Comparison of ENCODE assay signal across 16 cellular contexts in the genomic region with DNA sequence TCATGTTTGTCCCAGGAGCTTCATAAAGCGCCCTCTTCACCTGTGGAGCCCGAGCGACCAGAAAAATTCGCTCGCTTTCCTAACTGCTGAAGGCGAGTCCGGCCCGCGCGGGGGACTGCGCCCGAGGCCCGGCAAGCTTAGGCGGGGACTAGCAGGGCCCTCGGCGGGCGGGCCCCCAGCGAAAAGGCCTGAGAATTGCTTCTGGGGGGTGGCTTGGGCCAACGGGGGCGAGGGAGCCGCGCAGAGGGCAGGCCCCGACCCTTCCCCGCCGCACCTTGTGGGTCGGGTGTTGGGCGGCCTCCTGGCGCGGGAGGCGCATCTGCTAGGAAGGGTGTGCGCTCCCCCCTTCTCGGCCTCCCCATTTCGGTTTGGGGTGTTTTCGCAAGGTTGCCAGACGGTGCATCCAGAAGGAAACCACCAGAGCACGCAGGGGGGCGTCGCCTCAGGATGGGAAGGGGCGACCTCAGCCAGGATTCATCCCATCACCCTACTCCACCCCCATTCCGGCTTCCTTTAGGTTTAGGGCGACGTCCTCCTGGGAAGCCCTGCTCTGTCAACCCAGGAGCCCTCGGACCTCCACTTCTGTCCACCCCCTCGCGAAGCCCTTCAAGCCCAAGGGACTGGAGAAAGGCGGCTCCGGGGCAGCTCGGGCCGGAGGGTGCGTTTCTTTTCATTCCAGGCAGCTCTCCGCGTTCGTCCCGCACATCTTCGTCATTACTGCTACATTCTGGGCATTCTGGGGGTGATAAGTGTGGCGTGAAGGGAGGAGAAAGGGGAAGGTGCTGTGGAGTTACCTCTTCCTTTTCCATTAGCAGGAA. TPM values are rescaled to one million over a fixed set of nuclear protein-coding genes. Genes with fewer than 3 reads are reported as not detected.
DNase-seq lines count a peak whose midpoint lies in the region; ATAC-seq and TF ChIP-seq lines count a peak whose summit lies in the region.
"Had no signal": no experiment of that assay in that cellular context is flagged by ENCODE, and none has a peak within 500 bp of the region (broad histone marks: within the 10 kb centered on the region; RNA-seq: fewer than 3 reads in every experiment).

No MANE protein-coding gene starts in this region.

- peak; percentile 9 for ATAC-seq in activated CD8-positive, alpha-beta T cell treated with anti-CD3 and anti-CD28 coated beads for 36 hours
- no peak for ATAC-seq in stimulated activated effector memory CD8-positive, alpha-beta T cell treated with anti-CD3 and anti-CD28 coated beads, Interleukin-12 subunit alpha, Interleukin-12 subunit beta, amount 100 ng/mL, for 72 hours
- ATAC-seq in HG03432 (IDR thresholded peaks at IDR 0.05; ENCODE audit: unreplicated experiment), result no peak
- ATAC-seq: psoas muscle had no signal

- H3K9me3 Mint-ChIP-seq in activated naive CD4-positive, alpha-beta T cell treated with anti-CD3 and anti-CD28 coated beads, Interleukin-2, amount 10 ng/mL, durations not matched to agents 7 days and 5 days, result no peaks in the 10 kb centered on the region
- H3K9me3 Mint-ChIP-seq in activated CD8-positive, alpha-beta T cell treated with anti-CD3 and anti-CD28 coated beads for 36 hours, result no peaks in the 10 kb centered on the region
- H3K9me3 Mint-ChIP-seq in stimulated activated effector memory CD8-positive, alpha-beta T cell treated with anti-CD3 and anti-CD28 coated beads, Interleukin-12 subunit alpha, Interleukin-12 subunit beta, amount 100 ng/mL, for 72 hours, result no peaks in the 10 kb centered on the region

- no peaks in the 10 kb centered on the region for H3K9me3 ChIP-seq in iPS-15b (ENCODE audit: control insufficient read depth, insufficient read depth, low read length)
- H3K9me3 ChIP-seq: psoas muscle had no signal

- CTCF ChIA-PET in activated naive CD4-positive, alpha-beta T cell treated with anti-CD3 and anti-CD28 coated beads, Interleukin-2, amount 10 ng/mL, durations not matched to agents 7 days and 5 days (lab: Charles Lee), result interaction anchor here (0.7 to 1.3 kb wide), 6 partner anchors 19 to 944 kb away, joined by 3 to 5 read pairs (median 4); no protein-coding TSS in a partner anchor
- CTCF ChIA-PET in activated CD8-positive, alpha-beta T cell treated with anti-CD3 and anti-CD28 coated beads for 36 hours (lab: Charles Lee), result interaction anchor here (0.8 to 2.0 kb wide), 16 partner anchors 9 to 944 kb away, joined by 3 to 17 read pairs (median 4); a partner anchor contains a TSS

- no peak overlapping the region for H3K27ac Mint-ChIP-seq in activated naive CD4-positive, alpha-beta T cell treated with anti-CD3 and anti-CD28 coated beads, Interleukin-2, amount 10 ng/mL, durations not matched to agents 7 days and 5 days
- no peak overlapping the region for H3K27ac Mint-ChIP-seq in activated CD8-positive, alpha-beta T cell treated with anti-CD3 and anti-CD28 coated beads for 36 hours
- H3K27ac Mint-ChIP-seq in stimulated activated effector memory CD8-positive, alpha-beta T cell treated with anti-CD3 and anti-CD28 coated beads, Interleukin-12 subunit alpha, Interleukin-12 subunit beta, amount 100 ng/mL, for 72 hours, result no peak overlapping the region

- H3K4me3 ChIP-seq in iPS-15b (ENCODE audit: low read depth, low read length), result peak overlapping the region; percentile 66
- H3K4me3 ChIP-seq: psoas muscle had no signal

- peaks cover 38% of the 10 kb centered on the region for H3K4me1 Mint-ChIP-seq in activated naive CD4-positive, alpha-beta T cell treated with anti-CD3 and anti-CD28 coated beads, Interleukin-2, amount 10 ng/mL, durations not matched to agents 7 days and 5 days
- H3K4me1 Mint-ChIP-seq in activated CD8-positive, alpha-beta T cell treated with anti-CD3 and anti-CD28 coated beads for 36 hours (ENCODE audit: low read depth), result peaks cover 26% of the 10 kb centered on the region
- peaks cover 37% of the 10 kb centered on the region for H3K4me1 Mint-ChIP-seq in stimulated activated effector memory CD8-positive, alpha-beta T cell treated with anti-CD3 and anti-CD28 coated beads, Interleukin-12 subunit alpha, Interleukin-12 subunit beta, amount 100 ng/mL, for 72 hours

- peaks cover 17% of the 10 kb centered on the region for H3K36me3 Mint-ChIP-seq in activated naive CD4-positive, alpha-beta T cell treated with anti-CD3 and anti-CD28 coated beads, Interleukin-2, amount 10 ng/mL, durations not matched to agents 7 days and 5 days
- peaks cover 12% of the 10 kb centered on the region for H3K36me3 Mint-ChIP-seq in activated CD8-positive, alpha-beta T cell treated with anti-CD3 and anti-CD28 coated beads for 36 hours (ENCODE audit: low read depth)
- H3K36me3 Mint-ChIP-seq in stimulated activated effector memory CD8-positive, alpha-beta T cell treated with anti-CD3 and anti-CD28 coated beads, Interleukin-12 subunit alpha, Interleukin-12 subunit beta, amount 100 ng/mL, for 72 hours, result peaks cover 25% of the 10 kb centered on the region

- H3K27me3 ChIP-seq in iPS-15b (ENCODE audit: control insufficient read depth, insufficient read depth, low read length), result peaks cover 65% of the 10 kb centered on the region

- no peaks in the 10 kb centered on the region for H3K36me3 ChIP-seq in iPS-15b (ENCODE audit: control insufficient read depth, insufficient read depth, low read length)

- peak overlapping the region; percentile 42 for H3K4me3 Mint-ChIP-seq in activated naive CD4-positive, alpha-beta T cell treated with anti-CD3 and anti-CD28 coated beads, Interleukin-2, amount 10 ng/mL, durations not matched to agents 7 days and 5 days
- H3K4me3 Mint-ChIP-seq in activated CD8-positive, alpha-beta T cell treated with anti-CD3 and anti-CD28 coated beads for 36 hours, result no peak overlapping the region
- peak overlapping the region; percentile 68 for H3K4me3 Mint-ChIP-seq in stimulated activated effector memory CD8-positive, alpha-beta T cell treated with anti-CD3 and anti-CD28 coated beads, Interleukin-12 subunit alpha, Interleukin-12 subunit beta, amount 100 ng/mL, for 72 hours

- peaks cover 64% of the 10 kb centered on the region for H3K27me3 Mint-ChIP-seq in activated naive CD4-positive, alpha-beta T cell treated with anti-CD3 and anti-CD28 coated beads, Interleukin-2, amount 10 ng/mL, durations not matched to agents 7 days and 5 days
- H3K27me3 Mint-ChIP-seq in activated CD8-positive, alpha-beta T cell treated with anti-CD3 and anti-CD28 coated beads for 36 hours, result peaks cover 53% of the 10 kb centered on the region

- TF ChIP-seq CTCF in activated CD8-positive, alpha-beta T cell treated with anti-CD3 and anti-CD28 coated beads for 36 hours (IDR thresholded peaks at IDR 0.05), result no peak

- DNase-seq in activated naive CD4-positive, alpha-beta T cell treated with anti-CD3 and anti-CD28 coated beads, Interleukin-2, amount 10 ng/mL, durations not matched to agents 7 days and 5 days, result no peak
- no peak for DNase-seq in activated naive CD4-positive, alpha-beta T cell treated with anti-CD3 and anti-CD28 coated beads, Interleukin-2, amount 50 U/mL, for 16 hours
- no peak for DNase-seq in activated CD8-positive, alpha-beta T cell treated with anti-CD3 and anti-CD28 coated beads for 36 hours
- no peak for DNase-seq in stimulated activated effector memory CD8-positive, alpha-beta T cell treated with anti-CD3 and anti-CD28 coated beads, Interleukin-12 subunit alpha, Interleukin-12 subunit beta, amount 100 ng/mL, for 72 hours (ENCODE audit: low spot score in 2 of 2)
- no peak for DNase-seq in NOMO-1 treated with DMSO at 0.1 percent for 48 hours (lab: John Stamatoyannopoulos, UW; ENCODE audit: unreplicated experiment)
- DNase-seq in SIG-M5 treated with dmso at 0.1 percent for 504 hours (lab: John Stamatoyannopoulos, UW; ENCODE audit: unreplicated experiment), result no peak
- DNase-seq: amygdala; foreskin melanocyte; NCI-H187; psoas muscle; stimulated activated naive CD4-positive, alpha-beta T cell treated with Interleukin-2 at 50 U/mL for 16 hours had no signal

- peaks cover 9% of the 10 kb centered on the region for H3K4me1 ChIP-seq in iPS-15b (ENCODE audit: control insufficient read depth, insufficient read depth, low read length)

- intact Hi-C loops in activated CD8-positive, alpha-beta T cell treated with anti-CD3 and anti-CD28 coated beads for 36 hours (cut with micrococcal nuclease), result loop anchor here (5.0 to 10.0 kb wide), 3 partner anchors 207 to 942 kb away; a partner anchor contains a TSS

- no peak overlapping the region for H3K9ac ChIP-seq in iPS-15b (ENCODE audit: low read depth, low read length)
- H3K9ac ChIP-seq: KMS-11 had no signal

- POLR2A ChIA-PET in activated CD8-positive, alpha-beta T cell treated with anti-CD3 and anti-CD28 coated beads for 36 hours (lab: Charles Lee), result interaction anchor here (1.1 to 1.3 kb wide), 2 partner anchors 8 to 10 kb away, joined by 4 read pairs; a partner anchor contains a TSS

RNA-seq across cellular contexts. Expression of a gene that starts 9.1 kb away (rescaled TPM):
- not detected for total RNA-seq in activated CD8-positive, alpha-beta T cell treated with anti-CD3 and anti-CD28 coated beads for 36 hours
- total RNA-seq: dermis microvascular lymphatic vessel endothelial cell, liver had no signal

RNA-seq across cellular contexts. Expression of a gene that starts 51.7 kb away (rescaled TPM):
- total RNA-seq in activated CD8-positive, alpha-beta T cell treated with anti-CD3 and anti-CD28 coated beads for 36 hours, result 10 to 100 TPM; 12.9 to 13.7 TPM
